20 cellular contexts compared by ENCODE assay signal in genomic region chr10:85614981-85615380, GRCh38.
"Had no signal": no experiment of that assay in that cellular context is flagged by ENCODE, and none has a peak within 500 bp of the region (broad histone marks: within the 10 kb centered on the region; RNA-seq: fewer than 3 reads in every experiment).

No MANE protein-coding gene starts in this region.

- H3K9me3 ChIP-seq: gastrocnemius medialis, heart right ventricle, mucosa of descending colon, ovary, right lobe of liver, spleen, testis, tibial nerve, upper lobe of right lung had no signal

- H3K27ac ChIP-seq: coronary artery, gastrocnemius medialis, heart right ventricle, ovary, right lobe of liver, spleen, testis, tibial nerve, upper lobe of right lung had no signal

- H3K36me3 ChIP-seq: gastrocnemius medialis, heart right ventricle, ovary, right lobe of liver, spleen, tibial nerve, upper lobe of right lung had no signal

- H3K4me3 ChIP-seq: coronary artery, gastrocnemius medialis, heart right ventricle, mucosa of descending colon, ovary, right lobe of liver, spleen, testis, tibial nerve, upper lobe of right lung had no signal

- DNase-seq: effector CD8-positive, alpha-beta T cell; gastrocnemius medialis; heart right ventricle; hypothalamus; mammary epithelial cell; mucosa of descending colon; natural killer cell; ovary; right lobe of liver; spleen; stimulated activated CD4-positive, alpha-beta T cell treated with anti-CD3 and anti-CD28 coated beads, Interleukin-15, amount 100 ng/mL, for 24 hours; stimulated activated CD4-positive, alpha-beta T cell treated with anti-CD3 and anti-CD28 coated beads, Interleukin-1b, Interleukin-23, amount 100 ng/mL, for 48 hours; stimulated activated CD4-positive, alpha-beta T cell treated with anti-CD3 and anti-CD28 coated beads, Interleukin-4, amount 100 ng/mL, for 24 hours; testis; upper lobe of right lung had no signal

- H3K4me1 ChIP-seq: gastrocnemius medialis, heart right ventricle, right lobe of liver, testis, upper lobe of right lung had no signal

- ATAC-seq: esophagus mucosa; gastrocnemius medialis; heart right ventricle; left lobe of liver; mucosa of descending colon; natural killer cell; right lobe of liver; stimulated activated memory B cell treated with anti-CD40 and anti-IgM and Interleukin-4, amounts not matched to agents 10 μg/mL and 1 μg/mL and 100 μg/mL, for 72 hours; upper lobe of right lung had no signal

- H3K27me3 ChIP-seq: gastrocnemius medialis, heart right ventricle, ovary, right lobe of liver, spleen, testis, tibial nerve, upper lobe of right lung had no signal
